In genomic region chr1:18937539-18937938, GRCh38 we compare ENCODE assay signal across 19 cellular contexts.
"Had no signal": no experiment of that assay in that cellular context is flagged by ENCODE, and none has a peak within 500 bp of the region (broad histone marks: within the 10 kb centered on the region; RNA-seq: fewer than 3 reads in every experiment).

No MANE protein-coding gene starts in this region.

- H3K9me3 ChIP-seq: breast epithelium, esophagus squamous epithelium, left lung, thyroid gland, uterus had no signal

- H3K9me3 Mint-ChIP-seq: nephron had no signal

- H3K36me3 ChIP-seq: breast epithelium, esophagus squamous epithelium, left lung, thyroid gland, uterus had no signal

- H3K27ac Mint-ChIP-seq: activated CD8-positive, alpha-beta T cell treated with anti-CD3 and anti-CD28 coated beads, Interleukin-2, amount 10 ng/mL, durations not matched to agents 7 days and 5 days had no signal

- H3K27ac ChIP-seq: breast epithelium, esophagus squamous epithelium, left lung, uterus had no signal

- ATAC-seq: activated CD8-positive, alpha-beta T cell treated with anti-CD3 and anti-CD28 coated beads, Interleukin-2, amount 10 ng/mL, durations not matched to agents 7 days and 5 days; left lung had no signal

- DNase-seq: activated CD4-positive, alpha-beta T cell treated with anti-CD3 and anti-CD28 coated beads for 4 hours; activated CD8-positive, alpha-beta memory T cell treated with anti-CD3 and anti-CD28 coated beads, Interleukin-2, amount 50 U/mL, for 48 hours; activated CD8-positive, alpha-beta T cell treated with anti-CD3 and anti-CD28 coated beads, Interleukin-2, amount 10 ng/mL, durations not matched to agents 7 days and 5 days; activated naive CD4-positive, alpha-beta T cell treated with anti-CD3 and anti-CD28 coated beads, Interleukin-2, amount 50 U/mL, for 16 hours; amygdala; dorsolateral prefrontal cortex; esophagus squamous epithelium; foreskin fibroblast; head of caudate nucleus; left lung; mesenchymal stem cell; stimulated activated CD4-positive, alpha-beta T cell treated with anti-CD3 and anti-CD28 coated beads, Interleukin-4, amount 100 ng/mL, for 1 hour; stimulated activated CD8-positive, alpha-beta memory T cell treated with anti-CD3 and anti-CD28 coated beads, Interleukin-4, amount 100 ng/mL, for 48 hours; T-helper 9 cell; thyroid gland; uterus had no signal

- FAIRE-seq: islet of Langerhans had no signal

- H3K4me3 ChIP-seq: breast epithelium, dorsolateral prefrontal cortex, esophagus squamous epithelium, left lung, thyroid gland, uterus had no signal

- H3K27me3 ChIP-seq: breast epithelium, dorsolateral prefrontal cortex, esophagus squamous epithelium, left lung, thyroid gland, uterus had no signal

- H3K4me3 Mint-ChIP-seq: activated CD8-positive, alpha-beta T cell treated with anti-CD3 and anti-CD28 coated beads, Interleukin-2, amount 10 ng/mL, durations not matched to agents 7 days and 5 days had no signal
